In the genomic region with DNA sequence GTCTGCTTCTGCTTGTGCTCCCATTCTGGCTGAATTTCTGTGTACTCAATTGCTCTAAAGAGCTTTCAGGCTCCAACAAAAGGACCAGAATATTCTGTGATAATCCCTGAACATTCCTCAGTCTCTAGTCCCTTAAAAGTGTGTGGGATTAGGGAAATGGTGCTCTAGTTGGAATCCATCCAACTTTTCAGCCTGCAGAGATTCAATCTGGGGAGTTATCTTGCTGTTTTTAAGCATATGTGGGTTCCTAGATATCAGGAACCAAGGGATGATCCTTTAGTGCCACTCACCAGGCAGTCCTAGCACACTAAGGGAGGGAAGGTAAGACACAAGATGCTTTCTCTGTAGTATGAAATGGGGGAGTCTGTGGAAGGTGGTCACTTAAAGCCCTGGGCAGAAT, we compare ENCODE assay signal across 24 cellular contexts.
"Had no signal": no experiment of that assay in that cellular context is flagged by ENCODE, and none has a peak within 500 bp of the region (broad histone marks: within the 10 kb centered on the region; RNA-seq: fewer than 3 reads in every experiment).

No MANE protein-coding gene starts in this region.

- H3K4me3 ChIP-seq: adrenal gland had no signal

- H3K9me3 Mint-ChIP-seq: activated naive CD8-positive, alpha-beta T cell treated with anti-CD3 and anti-CD28 coated beads, Interleukin-2, amount 10 ng/mL, durations not matched to agents 7 days and 5 days had no signal

- H3K4me3 Mint-ChIP-seq: activated CD8-positive, alpha-beta T cell treated with anti-CD3 and anti-CD28 coated beads, Interleukin-2, amount 10 ng/mL, durations not matched to agents 7 days and 5 days; activated naive CD8-positive, alpha-beta T cell treated with anti-CD3 and anti-CD28 coated beads, Interleukin-2, amount 10 ng/mL, durations not matched to agents 7 days and 5 days; T-helper 17 cell; WTC11 had no signal

- H3K27ac Mint-ChIP-seq: activated CD8-positive, alpha-beta T cell treated with anti-CD3 and anti-CD28 coated beads, Interleukin-2, amount 10 ng/mL, durations not matched to agents 7 days and 5 days; activated naive CD8-positive, alpha-beta T cell treated with anti-CD3 and anti-CD28 coated beads, Interleukin-2, amount 10 ng/mL, durations not matched to agents 7 days and 5 days; T-helper 17 cell; WTC11 had no signal

- H3K27ac ChIP-seq: adrenal gland had no signal

- DNase-seq: activated CD4-positive, alpha-beta T cell treated with anti-CD3 and anti-CD28 coated beads for 48 hours; activated CD4-positive, alpha-beta T cell treated with anti-CD3 and anti-CD28 coated beads, Interleukin-2, amount 50 U/mL, for 4 hours; activated CD4-positive, CD25-positive, alpha-beta regulatory T cell treated with anti-CD3 and anti-CD28 coated beads, Interleukin-2, amount 50 U/mL, for 72 hours; activated CD8-positive, alpha-beta memory T cell treated with anti-CD3 and anti-CD28 coated beads, Interleukin-2, amount 50 U/mL, for 48 hours; activated CD8-positive, alpha-beta T cell treated with anti-CD3 and anti-CD28 coated beads, Interleukin-2, amount 10 ng/mL, durations not matched to agents 7 days and 5 days; activated naive CD4-positive, alpha-beta T cell treated with anti-CD3 and anti-CD28 coated beads, Interleukin-2, amount 50 U/mL, for 16 hours; activated naive CD8-positive, alpha-beta T cell treated with anti-CD3 and anti-CD28 coated beads, Interleukin-2, amount 10 ng/mL, durations not matched to agents 7 days and 5 days; activated T-cell treated with anti-CD3 and anti-CD28 coated beads, Interleukin-2, amount 50 U/mL, for 1 hour; adrenal gland; anterior cingulate cortex; caudate nucleus; Kasumi-1; NCI-H1048; NCI-H146; NCI-H187 treated with DMSO at 0.1 percent for 48 hours; NCI-H2171; NCI-H2227 treated with DMSO at 0.1 percent for 48 hours; NCI-H446 treated with DMSO at 0.1 percent for 48 hours; NCI-H524 treated with DMSO at 0.1 percent for 48 hours; NCI-H748 treated with DMSO at 0.1 percent for 48 hours; SIG-M5; T-helper 17 cell; T-helper 9 cell had no signal

- H3K9me3 ChIP-seq: adrenal gland had no signal

- H3K4me1 ChIP-seq: adrenal gland had no signal

- H3K27me3 ChIP-seq: adrenal gland had no signal

- H3K36me3 Mint-ChIP-seq: activated naive CD8-positive, alpha-beta T cell treated with anti-CD3 and anti-CD28 coated beads, Interleukin-2, amount 10 ng/mL, durations not matched to agents 7 days and 5 days; WTC11 had no signal

- ATAC-seq: activated CD8-positive, alpha-beta T cell treated with anti-CD3 and anti-CD28 coated beads, Interleukin-2, amount 10 ng/mL, durations not matched to agents 7 days and 5 days; T-helper 17 cell; WTC11 had no signal

- H3K36me3 ChIP-seq: adrenal gland had no signal

- H3K27me3 Mint-ChIP-seq: T-helper 17 cell had no signal
